In genomic region chr13:103036268-103036667, GRCh38 we compare ENCODE assay signal across 25 cellular contexts.
"Had no signal": no experiment of that assay in that cellular context is flagged by ENCODE, and none has a peak within 500 bp of the region (broad histone marks: within the 10 kb centered on the region; RNA-seq: fewer than 3 reads in every experiment).

No MANE protein-coding gene starts in this region.

- H3K4me3 ChIP-seq: coronary artery, dorsolateral prefrontal cortex, heart left ventricle had no signal

- H3K4me1 ChIP-seq: heart left ventricle had no signal

- ATAC-seq: activated CD4-positive, alpha-beta T cell treated with anti-CD3 and anti-CD28 coated beads for 36 hours; activated T-cell treated with anti-CD3 and anti-CD28 coated beads, Interleukin-2, amount 50 U/mL, for 4 hours; activated T-helper 17 cell treated with anti-CD3 and anti-CD28 coated beads, Interleukin-2, amount 50 U/mL, for 72 hours; esophagus mucosa; heart left ventricle; T-helper 17 cell had no signal

- H3K27ac ChIP-seq: brain microvascular endothelial cell, coronary artery, dorsolateral prefrontal cortex, heart left ventricle had no signal

- DNase-seq: activated CD4-positive, alpha-beta memory T cell treated with anti-CD3 and anti-CD28 coated beads, Interleukin-2, amount 10 ng/mL, durations not matched to agents 7 days and 5 days; activated CD4-positive, alpha-beta T cell treated with anti-CD3 and anti-CD28 coated beads for 36 hours; activated CD4-positive, alpha-beta T cell treated with anti-CD3 and anti-CD28 coated beads, Interleukin-2, amount 10 ng/mL, durations not matched to agents 7 days and 5 days; activated CD4-positive, alpha-beta T cell treated with anti-CD3 and anti-CD28 coated beads, Interleukin-2, amount 50 U/mL, for 4 hours; activated CD4-positive, CD25-positive, alpha-beta regulatory T cell; activated CD4-positive, CD25-positive, alpha-beta regulatory T cell treated with anti-CD3 and anti-CD28 coated beads, Interleukin-2, amount 50 U/mL, for 72 hours; activated CD8-positive, alpha-beta memory T cell treated with anti-CD3 and anti-CD28 coated beads, Interleukin-2, amount 50 U/mL, for 48 hours; activated effector memory CD4-positive, alpha-beta T cell treated with Interleukin-2 at 50 U/mL for 16 hours; activated gamma-delta T cell treated with Interleukin-2 at 50 U/mL for 16 hours; activated naive CD4-positive, alpha-beta T cell treated with anti-CD3 and anti-CD28 coated beads, Interleukin-2, amount 50 U/mL, for 16 hours; activated naive CD4-positive, alpha-beta T cell treated with Interleukin-2 at 50 U/mL for 16 hours; activated T-cell treated with anti-CD3 and anti-CD28 coated beads, Interleukin-2, amount 50 U/mL, for 4 hours; amniotic stem cell; anterior cingulate cortex; brain microvascular endothelial cell; dorsolateral prefrontal cortex; effector memory CD4-positive, alpha-beta T cell; endodermal cell; foreskin fibroblast; glutamatergic neuron; heart left ventricle; T-helper 17 cell had no signal

- H3K36me3 ChIP-seq: brain microvascular endothelial cell, heart left ventricle had no signal

- H3K9me3 ChIP-seq: heart left ventricle had no signal

- H3K27me3 ChIP-seq: brain microvascular endothelial cell, dorsolateral prefrontal cortex, heart left ventricle had no signal
